In the genomic region with DNA sequence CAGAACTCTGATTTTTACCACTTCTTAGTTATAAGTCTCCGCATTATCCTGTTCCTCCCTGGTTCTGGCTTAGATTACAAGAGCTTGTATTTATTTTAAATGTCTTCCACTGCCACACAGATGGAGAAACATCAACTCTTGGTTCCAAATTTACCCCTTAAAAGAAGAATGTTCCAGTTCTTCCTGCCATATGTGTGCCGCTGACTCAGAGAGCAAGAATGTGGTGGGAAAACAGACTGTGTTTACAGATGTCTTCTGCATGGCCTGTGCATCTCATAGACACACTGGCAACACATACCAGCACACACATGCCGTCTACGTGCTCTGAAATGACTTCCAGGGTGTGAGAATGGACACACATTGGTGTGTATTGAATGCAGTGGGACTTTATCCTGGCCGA, we compare ENCODE assay signal across 16 cellular contexts.
DNase-seq lines count a peak whose midpoint lies in the region; ATAC-seq, FAIRE-seq and TF ChIP-seq lines count a peak whose summit lies in the region.
"Had no signal": no experiment of that assay in that cellular context is flagged by ENCODE, and none has a peak within 500 bp of the region (broad histone marks: within the 10 kb centered on the region; RNA-seq: fewer than 3 reads in every experiment).

No MANE protein-coding gene starts in this region.

- peaks cover 17% of the 10 kb centered on the region for H3K27me3 Mint-ChIP-seq in activated T-helper 17 cell treated with anti-CD3 and anti-CD28 coated beads, Interleukin-2, amount 50 U/mL, for 72 hours

- H3K4me3 Mint-ChIP-seq in activated T-helper 17 cell treated with anti-CD3 and anti-CD28 coated beads, Interleukin-2, amount 50 U/mL, for 72 hours = no peak overlapping the region
- H3K4me3 Mint-ChIP-seq: activated B cell treated with CpG ODN at 0.5 μM for 24 hours; brain; naive thymus-derived CD4-positive, alpha-beta T cell; type B pancreatic cell had no signal

- H3K27ac Mint-ChIP-seq in activated T-helper 17 cell treated with anti-CD3 and anti-CD28 coated beads, Interleukin-2, amount 50 U/mL, for 72 hours = no peak overlapping the region
- H3K27ac Mint-ChIP-seq: activated B cell treated with CpG ODN at 0.5 μM for 24 hours; naive thymus-derived CD4-positive, alpha-beta T cell; type B pancreatic cell had no signal

- H3K36me3 Mint-ChIP-seq in activated T-helper 17 cell treated with anti-CD3 and anti-CD28 coated beads, Interleukin-2, amount 50 U/mL, for 72 hours (ENCODE audit: low read depth) = no peaks in the 10 kb centered on the region
- H3K36me3 Mint-ChIP-seq: brain; naive thymus-derived CD4-positive, alpha-beta T cell; type B pancreatic cell had no signal

- TF ChIP-seq RAD21 in SK-N-SH (IDR thresholded peaks at IDR 0.05; ENCODE audit: low read length) = no peak

- H2AFZ ChIP-seq in SK-N-SH (ENCODE audit: low read depth) = peak overlapping the region; percentile 60; the same call in 1 of the 2 replicates

- H3K9me3 ChIP-seq in SK-N-SH = no peaks in the 10 kb centered on the region
- H3K9me3 ChIP-seq in suprapubic skin = no peaks in the 10 kb centered on the region
- H3K9me3 ChIP-seq: sigmoid colon had no signal

- H3K4me2 ChIP-seq in SK-N-SH = no peak overlapping the region

- no peaks in the 10 kb centered on the region for H3K79me2 ChIP-seq in SK-N-SH (ENCODE audit: insufficient read depth)

- H3K27ac ChIP-seq in SK-N-SH (ENCODE audit: low read depth in 2 of 2, low read length in 1 of 2) = peak overlapping the region in 1 of 2 experiments; percentile 53; a peak in 1 of 4 replicates
- peak overlapping the region; percentile 31 for H3K27ac ChIP-seq in suprapubic skin
- H3K27ac ChIP-seq: sigmoid colon had no signal

- DNase-seq in H54 (ENCODE audit: insufficient read length, low spot score) (no peak), SK-N-SH (no peak), fibroblast of the conjunctiva (ENCODE audit: low read depth) (peak; percentile 75), suprapubic skin (ENCODE audit: low spot score in 2 of 2) (no peak), amniotic stem cell (lab: John Stamatoyannopoulos, UW) (no peak)
- no peak for DNase-seq in activated CD4-positive, CD25-positive, alpha-beta regulatory T cell (lab: John Stamatoyannopoulos, UW)
- DNase-seq: activated B cell treated with CpG ODN at 0.5 μM for 24 hours; DMS153; naive thymus-derived CD4-positive, alpha-beta T cell; NCI-H1092; sigmoid colon had no signal

- WGBS in SK-N-SH (ENCODE audit: low lambda C conversion rate) = 30% methylated on average over 5 of the region's 5 CpGs
- 60% methylated on average over 5 of the region's 5 CpGs for WGBS in suprapubic skin

- TF ChIP-seq CTCF in SK-N-SH (IDR thresholded peaks at IDR 0.05) (no peak), suprapubic skin (IDR thresholded peaks at IDR 0.05) (no peak)

- ATAC-seq in activated T-helper 17 cell treated with anti-CD3 and anti-CD28 coated beads, Interleukin-2, amount 50 U/mL, for 72 hours (replicated peaks) = no peak
- ATAC-seq in GM18867 (IDR thresholded peaks at IDR 0.05; ENCODE audit: unreplicated experiment) = no peak
- ATAC-seq: naive thymus-derived CD4-positive, alpha-beta T cell had no signal

- H3K9ac ChIP-seq in SK-N-SH = no peak overlapping the region

- 0 out of 4 replicates have a peak, but pooled peaks cover 0 to 3% of the 10 kb centered on the region in 2 experiments for H3K4me1 ChIP-seq in SK-N-SH (ENCODE audit: control insufficient read depth in 1 of 2, insufficient read depth in 2 of 2, low read depth in 1 of 2, low read length in 1 of 2)
- peaks cover 6% of the 10 kb centered on the region for H3K4me1 ChIP-seq in suprapubic skin

- no peaks in the 10 kb centered on the region for H3K9me3 Mint-ChIP-seq in activated T-helper 17 cell treated with anti-CD3 and anti-CD28 coated beads, Interleukin-2, amount 50 U/mL, for 72 hours
- H3K9me3 Mint-ChIP-seq: activated B cell treated with CpG ODN at 0.5 μM for 24 hours, type B pancreatic cell had no signal

- no peaks in the 10 kb centered on the region for H3K9me2 ChIP-seq in SK-N-SH

- H4K20me1 ChIP-seq in SK-N-SH (ENCODE audit: insufficient read depth) = no peaks in the 10 kb centered on the region

- H3F3A ChIP-seq in SK-N-SH (replicated peaks; ENCODE audit: insufficient read depth) = no peaks in the 10 kb centered on the region

- FAIRE-seq in H54 (lab: Jason Lieb, UNC) = peak; percentile 81
- FAIRE-seq: islet of Langerhans had no signal

- H3K4me3 ChIP-seq in SK-N-SH (ENCODE audit: low read depth in 2 of 2, low read length in 1 of 2) (no peak overlapping the region), suprapubic skin (no peak overlapping the region)
- H3K4me3 ChIP-seq: sigmoid colon had no signal

- H3K27me3 ChIP-seq in SK-N-SH (ENCODE audit: insufficient read depth) (no peaks in the 10 kb centered on the region), suprapubic skin (no peaks in the 10 kb centered on the region)
- H3K27me3 ChIP-seq: sigmoid colon had no signal

- POLR2A ChIA-PET in SK-N-SH (lab: Yijun Ruan, JAX) = no interaction called here

- TF ChIP-seq POLR2A in H54 (IDR thresholded peaks at IDR 0.05; ENCODE audit: low read depth, low read length) = no peak
- no peak for TF ChIP-seq POLR2A in suprapubic skin (IDR thresholded peaks at IDR 0.05)

- no peaks in the 10 kb centered on the region for H3K36me3 ChIP-seq in SK-N-SH (replicated peaks in 1 of 2; ENCODE audit: control insufficient read depth in 1 of 2, insufficient read depth in 2 of 2, low read length in 1 of 2)
- no peaks in the 10 kb centered on the region for H3K36me3 ChIP-seq in suprapubic skin
- H3K36me3 ChIP-seq: sigmoid colon had no signal

- H3K4me1 Mint-ChIP-seq in activated T-helper 17 cell treated with anti-CD3 and anti-CD28 coated beads, Interleukin-2, amount 50 U/mL, for 72 hours = no peaks in the 10 kb centered on the region
- H3K4me1 Mint-ChIP-seq: activated B cell treated with CpG ODN at 0.5 μM for 24 hours; naive thymus-derived CD4-positive, alpha-beta T cell had no signal

- no peak for TF ChIP-seq EP300 in SK-N-SH (IDR thresholded peaks at IDR 0.05; ENCODE audit: borderline replicate concordance in 1 of 2, low read depth in 1 of 2, low read length in 1 of 2)
- no peak for TF ChIP-seq EP300 in suprapubic skin (IDR thresholded peaks at IDR 0.05)

- CTCF ChIA-PET in SK-N-SH (lab: Yijun Ruan, JAX) = interaction anchor here (1.9 to 2.3 kb wide), 2 partner anchors 613 kb away, joined by 7 to 9 read pairs; no protein-coding TSS in a partner anchor

TF ChIP-seq in SK-N-SH, 30 proteins besides CTCF, POLR2A, EP300 and RAD21 (continues in another document):
- TF ChIP-seq TAF1 (IDR thresholded peaks at IDR 0.05; ENCODE audit: borderline replicate concordance, low read depth, low read length) (no peak), RCOR1 (IDR thresholded peaks at IDR 0.05; ENCODE audit: low read length) (no peak), MEF2A (IDR thresholded peaks at IDR 0.05; ENCODE audit: borderline replicate concordance, low read depth) (no peak), YY1 (IDR thresholded peaks at IDR 0.05; ENCODE audit: low read depth) (no peak), FOXJ3 (CRISPR knock-in tag; IDR thresholded peaks at IDR 0.05) (no peak), POLR2AphosphoS5 (IDR thresholded peaks at IDR 0.05; ENCODE audit: low read depth, low read length) (no peak), RFX5 (IDR thresholded peaks at IDR 0.05; ENCODE audit: low read length) (no peak), SMC3 (IDR thresholded peaks at IDR 0.05; ENCODE audit: low read depth, low read length) (no peak), SIN3A (IDR thresholded peaks at IDR 0.05; ENCODE audit: borderline replicate concordance, low read depth, low read length) (no peak), MXI1 (IDR thresholded peaks at IDR 0.05; ENCODE audit: low read depth, low read length) (no peak), FOSL2 (IDR thresholded peaks at IDR 0.05; ENCODE audit: borderline replicate concordance, low read depth) (peak; percentile 18; the same call in 1 of the 2 replicates), JUND (IDR thresholded peaks at IDR 0.05) (peak; percentile 35; the same call in 1 of the 2 replicates), TCF12 (IDR thresholded peaks at IDR 0.05) (peak; percentile 53)
- TF ChIP-seq, protein P1, sequence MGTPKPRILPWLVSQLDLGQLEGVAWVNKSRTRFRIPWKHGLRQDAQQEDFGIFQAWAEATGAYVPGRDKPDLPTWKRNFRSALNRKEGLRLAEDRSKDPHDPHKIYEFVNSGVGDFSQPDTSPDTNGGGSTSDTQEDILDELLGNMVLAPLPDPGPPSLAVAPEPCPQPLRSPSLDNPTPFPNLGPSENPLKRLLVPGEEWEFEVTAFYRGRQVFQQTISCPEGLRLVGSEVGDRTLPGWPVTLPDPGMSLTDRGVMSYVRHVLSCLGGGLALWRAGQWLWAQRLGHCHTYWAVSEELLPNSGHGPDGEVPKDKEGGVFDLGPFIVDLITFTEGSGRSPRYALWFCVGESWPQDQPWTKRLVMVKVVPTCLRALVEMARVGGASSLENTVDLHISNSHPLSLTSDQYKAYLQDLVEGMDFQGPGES (IDR thresholded peaks at IDR 0.05; ENCODE audit: low read depth, low read length) = no peak
- TF ChIP-seq, protein P2, sequence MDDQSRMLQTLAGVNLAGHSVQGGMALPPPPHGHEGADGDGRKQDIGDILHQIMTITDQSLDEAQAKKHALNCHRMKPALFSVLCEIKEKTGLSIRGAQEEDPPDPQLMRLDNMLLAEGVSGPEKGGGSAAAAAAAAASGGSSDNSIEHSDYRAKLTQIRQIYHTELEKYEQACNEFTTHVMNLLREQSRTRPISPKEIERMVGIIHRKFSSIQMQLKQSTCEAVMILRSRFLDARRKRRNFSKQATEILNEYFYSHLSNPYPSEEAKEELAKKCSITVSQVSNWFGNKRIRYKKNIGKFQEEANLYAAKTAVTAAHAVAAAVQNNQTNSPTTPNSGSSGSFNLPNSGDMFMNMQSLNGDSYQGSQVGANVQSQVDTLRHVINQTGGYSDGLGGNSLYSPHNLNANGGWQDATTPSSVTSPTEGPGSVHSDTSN (IDR thresholded peaks at IDR 0.05) = no peak
- TF ChIP-seq, protein P3, sequence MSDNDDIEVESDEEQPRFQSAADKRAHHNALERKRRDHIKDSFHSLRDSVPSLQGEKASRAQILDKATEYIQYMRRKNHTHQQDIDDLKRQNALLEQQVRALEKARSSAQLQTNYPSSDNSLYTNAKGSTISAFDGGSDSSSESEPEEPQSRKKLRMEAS (IDR thresholded peaks at IDR 0.05; ENCODE audit: low read depth) = no peak
- TF ChIP-seq, protein P4, sequence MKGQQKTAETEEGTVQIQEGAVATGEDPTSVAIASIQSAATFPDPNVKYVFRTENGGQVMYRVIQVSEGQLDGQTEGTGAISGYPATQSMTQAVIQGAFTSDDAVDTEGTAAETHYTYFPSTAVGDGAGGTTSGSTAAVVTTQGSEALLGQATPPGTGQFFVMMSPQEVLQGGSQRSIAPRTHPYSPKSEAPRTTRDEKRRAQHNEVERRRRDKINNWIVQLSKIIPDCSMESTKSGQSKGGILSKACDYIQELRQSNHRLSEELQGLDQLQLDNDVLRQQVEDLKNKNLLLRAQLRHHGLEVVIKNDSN (IDR thresholded peaks at IDR 0.05; ENCODE audit: borderline replicate concordance, low read depth) = no peak
